9 cellular contexts compared by ENCODE assay signal in the genomic region with DNA sequence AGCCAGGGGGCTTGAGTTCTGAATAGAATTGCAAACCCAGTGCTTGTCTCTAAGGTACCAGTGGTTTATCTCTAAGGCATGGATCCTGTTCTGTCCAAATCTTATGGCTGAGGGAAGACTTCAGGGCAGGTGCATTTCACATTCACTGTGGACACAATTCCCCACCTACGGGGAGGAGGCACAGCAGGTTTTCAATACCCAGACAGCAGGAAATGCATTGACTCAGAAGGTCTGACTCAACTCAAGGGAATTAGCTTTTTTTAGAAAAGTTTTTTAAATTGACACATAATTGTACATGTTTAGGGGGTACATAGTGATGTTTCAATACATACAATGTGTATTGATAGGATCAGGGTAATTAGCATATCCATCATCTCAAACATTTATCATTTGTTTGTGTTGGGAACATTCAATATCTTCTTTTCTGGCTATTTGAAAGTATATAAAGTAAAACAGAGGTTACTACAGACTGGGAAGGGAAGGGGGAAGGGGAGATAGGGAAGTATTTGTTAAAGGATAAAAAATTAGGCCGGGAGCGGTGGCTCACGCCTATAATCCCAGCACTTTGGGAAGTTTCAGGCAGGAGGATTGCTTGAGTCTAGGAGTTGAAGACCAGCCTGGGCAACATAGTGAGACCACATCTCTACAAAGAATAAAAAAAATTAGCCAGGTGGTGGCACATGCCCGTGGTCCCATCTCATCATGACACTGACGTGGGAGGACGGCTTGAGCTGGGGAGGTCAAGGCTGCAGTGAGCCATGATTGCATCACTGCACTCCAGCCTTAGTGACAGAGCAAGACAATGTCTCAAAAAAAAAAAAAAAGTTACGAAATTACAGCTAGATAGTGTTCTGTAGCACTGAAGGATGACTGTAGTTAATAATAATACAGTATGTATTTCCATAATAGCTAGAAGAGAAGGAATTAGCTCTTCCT. TPM values are rescaled to one million over a fixed set of nuclear protein-coding genes. Genes with fewer than 3 reads are reported as not detected.
DNase-seq lines count a peak whose midpoint lies in the region; TF ChIP-seq lines count a peak whose summit lies in the region.
"Had no signal": no experiment of that assay in that cellular context is flagged by ENCODE, and none has a peak within 500 bp of the region (broad histone marks: within the 10 kb centered on the region; RNA-seq: fewer than 3 reads in every experiment).

No MANE protein-coding gene starts in this region.

- H3K27me3 ChIP-seq in adrenal gland = no peaks in the 10 kb centered on the region

- peak; percentile 78 for DNase-seq in EH (ENCODE audit: low read depth)
- DNase-seq in adrenal gland = peak; percentile 53 to 87 (median 81)
- no peak for DNase-seq in NCI-H748 treated with DMSO at 0.1 percent for 48 hours (lab: John Stamatoyannopoulos, UW)
- no peak for DNase-seq in cardiac septum (ENCODE audit: low spot score)
- no peak for DNase-seq in erythroblast (lab: John Stamatoyannopoulos, UW)
- DNase-seq in NCI-H510A treated with DMSO at 0.1 percent for 48 hours (lab: John Stamatoyannopoulos, UW) = no peak

- intact Hi-C loops in adrenal gland (cut with DNase I) (loop anchor here in 1 of 2 donors (10.0 kb wide), 1 partner anchor 257 kb away; no protein-coding TSS in a partner anchor), cardiac septum (cut with DNase I) (no loop called here)

- no peak for TF ChIP-seq CTCF in adrenal gland (IDR thresholded peaks at IDR 0.05)

- H3K9me3 ChIP-seq in adrenal gland (replicated peaks in 1 of 3) = no peaks in the 10 kb centered on the region
- H3K9me3 ChIP-seq in mesodermal cell (ENCODE audit: control insufficient read depth, low read length) = no peaks in the 10 kb centered on the region

- H3K36me3 ChIP-seq in adrenal gland (replicated peaks in 1 of 2) (no peaks in the 10 kb centered on the region), mesodermal cell (ENCODE audit: control insufficient read depth, insufficient read depth, low read length) (no peaks in the 10 kb centered on the region)

- peak overlapping the region in 2 of 5 donors; percentile 61 for H3K27ac ChIP-seq in adrenal gland
- H3K27ac ChIP-seq in mesodermal cell (ENCODE audit: low read depth, low read length, severe bottlenecking) = peak overlapping the region; percentile 55
- H3K27ac ChIP-seq: KMS-11 had no signal

- no peak for TF ChIP-seq RAD21 in Ishikawa (IDR thresholded peaks at IDR 0.05; ENCODE audit: low read depth)

- H3K4me1 ChIP-seq in adrenal gland (replicated peaks in 1 of 2) (peaks cover 6 to 10% of the 10 kb centered on the region in 2 donors), mesodermal cell (ENCODE audit: control insufficient read depth, insufficient read depth, low read length, poor library complexity, severe bottlenecking) (peaks cover 23% of the 10 kb centered on the region)

- no peak overlapping the region for H3K4me3 ChIP-seq in adrenal gland
- no peak overlapping the region for H3K4me3 ChIP-seq in mesodermal cell (ENCODE audit: extremely low read depth, insufficient read depth, low read length, poor library complexity, severe bottlenecking)

- peak; percentile 44; the same call in 1 of the 2 replicates for TF ChIP-seq EP300 in Ishikawa (IDR thresholded peaks at IDR 0.05; ENCODE audit: borderline replicate concordance)

- TF ChIP-seq POLR2A in adrenal gland (IDR thresholded peaks at IDR 0.05) = no peak
- no peak for TF ChIP-seq POLR2A in erythroblast (IDR thresholded peaks at IDR 0.05; ENCODE audit: low read length)

- 45 to 68% (median 56%) methylated on average over 8 of the region's 8 CpGs for WGBS in adrenal gland, 4 donors
- WGBS in mesodermal cell (ENCODE audit: insufficient coverage in 2 of 2), 2 experiments = 90 to 93% methylated on average over 6 to 7 of the region's 8 CpGs

TF ChIP-seq in Ishikawa, 13 proteins besides CTCF, POLR2A, EP300 and RAD21:
- TF ChIP-seq, protein P1, sequence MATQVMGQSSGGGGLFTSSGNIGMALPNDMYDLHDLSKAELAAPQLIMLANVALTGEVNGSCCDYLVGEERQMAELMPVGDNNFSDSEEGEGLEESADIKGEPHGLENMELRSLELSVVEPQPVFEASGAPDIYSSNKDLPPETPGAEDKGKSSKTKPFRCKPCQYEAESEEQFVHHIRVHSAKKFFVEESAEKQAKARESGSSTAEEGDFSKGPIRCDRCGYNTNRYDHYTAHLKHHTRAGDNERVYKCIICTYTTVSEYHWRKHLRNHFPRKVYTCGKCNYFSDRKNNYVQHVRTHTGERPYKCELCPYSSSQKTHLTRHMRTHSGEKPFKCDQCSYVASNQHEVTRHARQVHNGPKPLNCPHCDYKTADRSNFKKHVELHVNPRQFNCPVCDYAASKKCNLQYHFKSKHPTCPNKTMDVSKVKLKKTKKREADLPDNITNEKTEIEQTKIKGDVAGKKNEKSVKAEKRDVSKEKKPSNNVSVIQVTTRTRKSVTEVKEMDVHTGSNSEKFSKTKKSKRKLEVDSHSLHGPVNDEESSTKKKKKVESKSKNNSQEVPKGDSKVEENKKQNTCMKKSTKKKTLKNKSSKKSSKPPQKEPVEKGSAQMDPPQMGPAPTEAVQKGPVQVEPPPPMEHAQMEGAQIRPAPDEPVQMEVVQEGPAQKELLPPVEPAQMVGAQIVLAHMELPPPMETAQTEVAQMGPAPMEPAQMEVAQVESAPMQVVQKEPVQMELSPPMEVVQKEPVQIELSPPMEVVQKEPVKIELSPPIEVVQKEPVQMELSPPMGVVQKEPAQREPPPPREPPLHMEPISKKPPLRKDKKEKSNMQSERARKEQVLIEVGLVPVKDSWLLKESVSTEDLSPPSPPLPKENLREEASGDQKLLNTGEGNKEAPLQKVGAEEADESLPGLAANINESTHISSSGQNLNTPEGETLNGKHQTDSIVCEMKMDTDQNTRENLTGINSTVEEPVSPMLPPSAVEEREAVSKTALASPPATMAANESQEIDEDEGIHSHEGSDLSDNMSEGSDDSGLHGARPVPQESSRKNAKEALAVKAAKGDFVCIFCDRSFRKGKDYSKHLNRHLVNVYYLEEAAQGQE (IDR thresholded peaks at IDR 0.05; ENCODE audit: low read depth) = no peak
- TF ChIP-seq CEBPB (IDR thresholded peaks at IDR 0.05) = peak; percentile 70
- TF ChIP-seq, protein P2, sequence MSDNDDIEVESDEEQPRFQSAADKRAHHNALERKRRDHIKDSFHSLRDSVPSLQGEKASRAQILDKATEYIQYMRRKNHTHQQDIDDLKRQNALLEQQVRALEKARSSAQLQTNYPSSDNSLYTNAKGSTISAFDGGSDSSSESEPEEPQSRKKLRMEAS (IDR thresholded peaks at IDR 0.05) = no peak
- TF ChIP-seq TEAD4 (IDR thresholded peaks at IDR 0.05) = peak; percentile 60
- no peak for TF ChIP-seq CREB1 (IDR thresholded peaks at IDR 0.05; ENCODE audit: low read depth)
- TF ChIP-seq EGR1 (IDR thresholded peaks at IDR 0.05) = no peak
- TF ChIP-seq, protein P3, sequence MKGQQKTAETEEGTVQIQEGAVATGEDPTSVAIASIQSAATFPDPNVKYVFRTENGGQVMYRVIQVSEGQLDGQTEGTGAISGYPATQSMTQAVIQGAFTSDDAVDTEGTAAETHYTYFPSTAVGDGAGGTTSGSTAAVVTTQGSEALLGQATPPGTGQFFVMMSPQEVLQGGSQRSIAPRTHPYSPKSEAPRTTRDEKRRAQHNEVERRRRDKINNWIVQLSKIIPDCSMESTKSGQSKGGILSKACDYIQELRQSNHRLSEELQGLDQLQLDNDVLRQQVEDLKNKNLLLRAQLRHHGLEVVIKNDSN (IDR thresholded peaks at IDR 0.05) = no peak
- no peak for TF ChIP-seq FOXM1 (IDR thresholded peaks at IDR 0.05; ENCODE audit: borderline replicate concordance, low read depth)
- no peak for TF ChIP-seq YY1 (IDR thresholded peaks at IDR 0.05; ENCODE audit: low read depth)
- TF ChIP-seq ZBTB7A (IDR thresholded peaks at IDR 0.05; ENCODE audit: low read depth) = no peak
- peak; percentile 63; the same call in 1 of the 2 replicates for TF ChIP-seq TCF12 (IDR thresholded peaks at IDR 0.05; ENCODE audit: low read depth)
- TF ChIP-seq NFIC (IDR thresholded peaks at IDR 0.05) = peak; percentile 8; the same call in 1 of the 2 replicates
- TF ChIP-seq TAF1 (IDR thresholded peaks at IDR 0.05; ENCODE audit: low read depth) = no peak

RNA-seq across cellular contexts. Expression of a gene that starts 54.9 kb away (rescaled TPM):
- total RNA-seq in adrenal gland (10 to 100 TPM in 6 of 8 donors, 1 to 10 TPM in 2; 6.6 to 32.3 (median 23.7) TPM), cardiac septum (0.38 TPM)
- polyA plus RNA-seq in adrenal gland = 10 to 100 TPM in 1 of 3 donors, 1 to 10 TPM in 2; 4.3 to 14.2 (median 6.3) TPM
- 11.4 TPM for polyA plus RNA-seq in mesodermal cell (2013, experiment 1 of 2)
- 13.4 TPM for polyA plus RNA-seq in mesodermal cell (2013, experiment 2 of 2)

Comparison
In these comparisons a context has a peak if more than half of its experiments do, and no peak if none do; other contexts are left out.
1. DNase-seq: peak in EH (single experiment) and adrenal gland (7 of 7); none in NCI-H748 treated with DMSO at 0.1 percent for 48 hours (single experiment), cardiac septum (single experiment), erythroblast (0 of 2) and NCI-H510A treated with DMSO at 0.1 percent for 48 hours (single experiment).